Comparison of ENCODE assay signal across 36 cellular contexts in genomic region chr6:10618409-10618808, GRCh38.
"Had no signal": no experiment of that assay in that cellular context is flagged by ENCODE, and none has a peak within 500 bp of the region (broad histone marks: within the 10 kb centered on the region; RNA-seq: fewer than 3 reads in every experiment).

No MANE protein-coding gene starts in this region.

- H3K27me3 ChIP-seq: ascending aorta, cardiac muscle cell had no signal

- H3K9me3 ChIP-seq: ascending aorta had no signal

- H3K4me3 Mint-ChIP-seq: activated CD4-positive, alpha-beta memory T cell treated with anti-CD3 and anti-CD28 coated beads, Interleukin-2, amount 10 ng/mL, durations not matched to agents 7 days and 5 days; activated CD8-positive, alpha-beta memory T cell treated with anti-CD3 and anti-CD28 coated beads, Interleukin-2, amount 10 ng/mL, durations not matched to agents 7 days and 5 days; activated naive CD8-positive, alpha-beta T cell treated with anti-CD3 and anti-CD28 coated beads for 36 hours; activated T-helper 17 cell treated with anti-CD3 and anti-CD28 coated beads, Interleukin-2, amount 50 U/mL, for 72 hours; T-cell; T-helper 17 cell had no signal

- H3K27ac ChIP-seq: KMS-11, PC-9, RWPE1, VCaP had no signal

- H3K27ac Mint-ChIP-seq: activated CD4-positive, alpha-beta memory T cell treated with anti-CD3 and anti-CD28 coated beads, Interleukin-2, amount 10 ng/mL, durations not matched to agents 7 days and 5 days; activated CD8-positive, alpha-beta memory T cell treated with anti-CD3 and anti-CD28 coated beads, Interleukin-2, amount 10 ng/mL, durations not matched to agents 7 days and 5 days; activated naive CD8-positive, alpha-beta T cell treated with anti-CD3 and anti-CD28 coated beads for 36 hours; activated T-helper 17 cell treated with anti-CD3 and anti-CD28 coated beads, Interleukin-2, amount 50 U/mL, for 72 hours; T-cell; T-helper 17 cell had no signal

- H3K27me3 Mint-ChIP-seq: activated CD4-positive, alpha-beta memory T cell treated with anti-CD3 and anti-CD28 coated beads, Interleukin-2, amount 10 ng/mL, durations not matched to agents 7 days and 5 days; activated CD8-positive, alpha-beta memory T cell treated with anti-CD3 and anti-CD28 coated beads, Interleukin-2, amount 10 ng/mL, durations not matched to agents 7 days and 5 days; activated naive CD8-positive, alpha-beta T cell treated with anti-CD3 and anti-CD28 coated beads for 36 hours; activated T-helper 17 cell treated with anti-CD3 and anti-CD28 coated beads, Interleukin-2, amount 50 U/mL, for 72 hours; T-cell; T-helper 17 cell had no signal

- H3K4me1 Mint-ChIP-seq: activated CD4-positive, alpha-beta memory T cell treated with anti-CD3 and anti-CD28 coated beads, Interleukin-2, amount 10 ng/mL, durations not matched to agents 7 days and 5 days; activated naive CD8-positive, alpha-beta T cell treated with anti-CD3 and anti-CD28 coated beads for 36 hours; activated T-helper 17 cell treated with anti-CD3 and anti-CD28 coated beads, Interleukin-2, amount 50 U/mL, for 72 hours; T-cell had no signal

- ATAC-seq: activated CD8-positive, alpha-beta memory T cell treated with anti-CD3 and anti-CD28 coated beads, Interleukin-2, amount 10 ng/mL, durations not matched to agents 7 days and 5 days; activated T-helper 17 cell treated with anti-CD3 and anti-CD28 coated beads, Interleukin-2, amount 50 U/mL, for 72 hours; Right ventricle myocardium inferior; SK-N-SH treated with all-trans-retinoic acid at 6 μM for 48 hours; T-cell; T-helper 17 cell had no signal

- H3K4me3 ChIP-seq: ascending aorta, cardiac muscle cell, PC-9 had no signal

- H3K9me3 Mint-ChIP-seq: activated CD4-positive, alpha-beta memory T cell treated with anti-CD3 and anti-CD28 coated beads, Interleukin-2, amount 10 ng/mL, durations not matched to agents 7 days and 5 days; activated T-helper 17 cell treated with anti-CD3 and anti-CD28 coated beads, Interleukin-2, amount 50 U/mL, for 72 hours; T-cell had no signal

- H3K36me3 ChIP-seq: cardiac muscle cell had no signal

- DNase-seq: activated CD4-positive, alpha-beta memory T cell treated with anti-CD3 and anti-CD28 coated beads, Interleukin-2, amount 10 ng/mL, durations not matched to agents 7 days and 5 days; activated CD4-positive, alpha-beta T cell treated with anti-CD3 and anti-CD28 coated beads for 1 hour; activated CD4-positive, alpha-beta T cell treated with anti-CD3 and anti-CD28 coated beads for 48 hours; activated CD4-positive, CD25-positive, alpha-beta regulatory T cell; activated CD8-positive, alpha-beta memory T cell treated with anti-CD3 and anti-CD28 coated beads for 24 hours; activated CD8-positive, alpha-beta memory T cell treated with anti-CD3 and anti-CD28 coated beads, Interleukin-2, amount 10 ng/mL, durations not matched to agents 7 days and 5 days; activated CD8-positive, alpha-beta memory T cell treated with anti-CD3 and anti-CD28 coated beads, Interleukin-2, amount 50 U/mL, for 48 hours; activated effector memory CD4-positive, alpha-beta T cell treated with anti-CD3 and anti-CD28 coated beads, Interleukin-2, amount 50 U/mL, for 16 hours; activated naive CD4-positive, alpha-beta T cell; activated naive CD4-positive, alpha-beta T cell treated with anti-CD3 and anti-CD28 coated beads, Interleukin-2, amount 50 U/mL, for 16 hours; activated naive CD8-positive, alpha-beta T cell treated with anti-CD3 and anti-CD28 coated beads for 36 hours; activated T-cell treated with anti-CD3 and anti-CD28 coated beads, Interleukin-2, amount 50 U/mL, for 48 hours; amniotic stem cell; NCI-H1092 treated with DMSO at 0.1 percent for 48 hours; NCI-H1417; NCI-H146; NCI-H187; NCI-H2029 treated with DMSO at 0.1 percent for 48 hours; NCI-H2107; NCI-H2171; NCI-H510A; NCI-H526; NCI-H748 treated with DMSO at 0.1 percent for 48 hours; NK-92 treated with Interleukin-12 subunit alpha and Interleukin-12 subunit beta, amount 100 ng/mL, for 24 hours; PC-9; SIG-M5; T-cell; T-helper 17 cell had no signal
